ENCODE assay signal across 1 cellular context in genomic region chr2:47241715-47242114, GRCh38.
TF ChIP-seq lines count a peak whose summit lies in the region.

No MANE protein-coding gene starts in this region.

TF ChIP-seq in endothelial cell of umbilical vein, 7 proteins besides CTCF, POLR2A, EP300 and RAD21 (continued from another document):
- TF ChIP-seq GATA2 (IDR thresholded peaks at IDR 0.05; ENCODE audit: insufficient read depth, insufficient read length, low read depth, low read length) (no peak), POLR2AphosphoS5 (IDR thresholded peaks at IDR 0.05; ENCODE audit: insufficient read depth, low read depth, low read length) (no peak)
